In genomic region chr16:89241187-89242003, GRCh38 we compare ENCODE assay signal across 1 cellular context.
A peak's percentile ranks its signal among the peaks of the same experiment; 100 is the strongest.
TF ChIP-seq lines count a peak whose summit lies in the region.

No MANE protein-coding gene starts in this region.

TF ChIP-seq in HepG2, 621 proteins besides CTCF, POLR2A, EP300 and RAD21 (continued from another document and continues in another):
- TF ChIP-seq STAG1 (CRISPR knock-in tag; IDR thresholded peaks at IDR 0.05) (peak; percentile 27; the same call in 1 of the 2 replicates), ARID5B (CRISPR knock-in tag; IDR thresholded peaks at IDR 0.05) (peak; percentile 46; the same call in 1 of the 2 replicates), TOPORS (CRISPR knock-in tag; IDR thresholded peaks at IDR 0.05) (peak; percentile 71), ZNF263 (CRISPR knock-in tag; IDR thresholded peaks at IDR 0.05) (peak; percentile 92), IRF9 (CRISPR knock-in tag; IDR thresholded peaks at IDR 0.05; ENCODE audit: borderline replicate concordance) (peak; percentile 94), BCL6 (CRISPR knock-in tag; IDR thresholded peaks at IDR 0.05) (peak; percentile 41), PRDM4 (CRISPR knock-in tag; IDR thresholded peaks at IDR 0.05; ENCODE audit: borderline replicate concordance) (no peak), ZBTB46 (CRISPR knock-in tag; IDR thresholded peaks at IDR 0.05; ENCODE audit: borderline replicate concordance) (no peak), ZFP37 (CRISPR knock-in tag; IDR thresholded peaks at IDR 0.05; ENCODE audit: borderline replicate concordance) (peak; percentile 95), NR3C1 (CRISPR knock-in tag; IDR thresholded peaks at IDR 0.05) (no peak), TBX2 (CRISPR knock-in tag; IDR thresholded peaks at IDR 0.05; ENCODE audit: borderline replicate concordance) (peak; percentile 91), FUBP1 (CRISPR knock-in tag; IDR thresholded peaks at IDR 0.05; ENCODE audit: borderline replicate concordance) (no peak), SOX13 (IDR thresholded peaks at IDR 0.05) (peak; percentile 32; the same call in 1 of the 2 replicates), SOX13 (CRISPR knock-in tag; conservative IDR thresholded peaks at IDR 0.05 in 1 of 2, IDR thresholded peaks at IDR 0.05 in 1 of 2) (peak in 1 of 2 experiments; percentile 19; a peak in 2 of 4 replicates), ZNF496 (CRISPR knock-in tag; IDR thresholded peaks at IDR 0.05; ENCODE audit: insufficient replicate concordance) (no peak), POLR2AphosphoS5 (IDR thresholded peaks at IDR 0.05; ENCODE audit: low read depth, low read length) (peak; percentile 93), FOXA3 (CRISPR knock-in tag; IDR thresholded peaks at IDR 0.05) (peak; percentile 59), DNMT1 (CRISPR knock-in tag; IDR thresholded peaks at IDR 0.05) (peak; percentile 87), SUZ12 (IDR thresholded peaks at IDR 0.05; ENCODE audit: low read depth, low read length) (no peak), HIVEP1 (CRISPR knock-in tag; IDR thresholded peaks at IDR 0.05) (no peak; the same call in 1 of the 2 replicates), HMGXB4 (CRISPR knock-in tag; IDR thresholded peaks at IDR 0.05; ENCODE audit: borderline replicate concordance in 1 of 2, low read depth in 1 of 2) (peak; percentile 38 to 68), ZNF605 (CRISPR knock-in tag; IDR thresholded peaks at IDR 0.05) (peak; percentile 20; the same call in 1 of the 2 replicates), ZBTB2 (CRISPR knock-in tag; IDR thresholded peaks at IDR 0.05; ENCODE audit: low read depth) (peak; percentile 62; the same call in 1 of the 2 replicates), U2AF2 (IDR thresholded peaks at IDR 0.05; ENCODE audit: low read depth, low read length) (no peak), CBX1 (IDR thresholded peaks at IDR 0.05; ENCODE audit: low read depth) (peak; percentile 72), NRL (CRISPR knock-in tag; IDR thresholded peaks at IDR 0.05; ENCODE audit: borderline replicate concordance) (peak; percentile 83; the same call in 1 of the 2 replicates), ZFYVE20 (CRISPR knock-in tag; IDR thresholded peaks at IDR 0.05; ENCODE audit: borderline replicate concordance, low read depth) (no peak), NFRKB (IDR thresholded peaks at IDR 0.05) (no peak), SRY (CRISPR knock-in tag; IDR thresholded peaks at IDR 0.05) (peak; percentile 59; the same call in 1 of the 2 replicates), ZNF280D (CRISPR knock-in tag; IDR thresholded peaks at IDR 0.05) (no peak), MTF2 (CRISPR knock-in tag; IDR thresholded peaks at IDR 0.05; ENCODE audit: borderline replicate concordance) (0 out of 2 replicates have a peak, but pooled peaks have one; percentile 5), SMAD3 (CRISPR knock-in tag; IDR thresholded peaks at IDR 0.05) (no peak; the same call in 1 of the 2 replicates), ELF4 (CRISPR knock-in tag; IDR thresholded peaks at IDR 0.05; ENCODE audit: borderline replicate concordance) (peak; percentile 99), NONO (IDR thresholded peaks at IDR 0.05) (no peak), NONO (CRISPR knock-in tag; conservative IDR thresholded peaks at IDR 0.05) (no peak; the same call in 1 of the 2 replicates), ZNF749 (CRISPR knock-in tag; IDR thresholded peaks at IDR 0.05; ENCODE audit: borderline replicate concordance) (peak; percentile 31; the same call in 1 of the 2 replicates), ZNF784 (CRISPR knock-in tag; IDR thresholded peaks at IDR 0.05; ENCODE audit: borderline replicate concordance) (peak; percentile 71; the same call in 1 of the 2 replicates), CBFB (CRISPR knock-in tag; IDR thresholded peaks at IDR 0.05) (peak; percentile 71; the same call in 1 of the 2 replicates), ZNF446 (CRISPR knock-in tag; IDR thresholded peaks at IDR 0.05) (no peak), ZNF224 (CRISPR knock-in tag; IDR thresholded peaks at IDR 0.05) (peak; percentile 68; the same call in 1 of the 2 replicates)
